16 cellular contexts compared by ENCODE assay signal in the genomic region with DNA sequence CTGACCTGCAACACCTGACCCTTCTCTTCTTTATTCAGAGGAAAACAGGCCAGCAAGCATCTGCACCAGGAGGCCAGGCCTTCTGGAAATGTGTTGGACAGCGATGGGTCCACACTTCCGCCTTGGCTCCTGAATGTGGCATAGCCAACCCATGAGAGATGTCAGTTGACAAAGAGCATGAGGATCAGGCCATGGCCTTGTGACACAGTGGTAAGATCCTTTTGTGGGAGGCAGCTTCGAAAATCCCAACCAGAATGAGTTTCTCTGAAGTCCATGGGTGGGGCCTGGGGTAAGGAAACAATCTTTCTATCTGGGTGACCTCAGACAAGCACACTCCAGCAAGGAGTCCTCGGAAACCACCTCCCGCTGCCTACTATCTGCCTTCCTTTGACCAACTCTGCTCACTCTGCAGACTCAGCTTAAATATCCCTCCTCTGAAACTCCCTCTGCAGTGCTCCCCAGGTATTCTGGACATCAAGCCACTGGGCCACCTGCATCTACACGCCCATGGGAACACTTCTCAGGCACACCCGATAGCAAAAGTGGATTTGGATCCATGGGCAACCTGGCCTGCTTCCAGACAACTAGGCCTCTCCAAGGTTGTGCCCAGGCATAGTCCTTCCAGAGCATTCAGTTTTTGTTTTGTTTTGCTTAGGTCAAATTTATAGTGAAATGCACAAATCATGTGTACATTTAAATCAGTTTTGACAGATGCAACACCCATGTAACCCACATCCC. TPM values are rescaled to one million over a fixed set of nuclear protein-coding genes. Genes with fewer than 3 reads are reported as not detected.
DNase-seq lines count a peak whose midpoint lies in the region; ATAC-seq and TF ChIP-seq lines count a peak whose summit lies in the region.
"Had no signal": no experiment of that assay in that cellular context is flagged by ENCODE, and none has a peak within 500 bp of the region (broad histone marks: within the 10 kb centered on the region; RNA-seq: fewer than 3 reads in every experiment).

No MANE protein-coding gene starts in this region.

- no peak overlapping the region for H3K4me3 ChIP-seq in CD4-positive, CD25-positive, alpha-beta regulatory T cell (ENCODE audit: low read depth, low read length)
- no peak overlapping the region for H3K4me3 ChIP-seq in osteoblast (ENCODE audit: insufficient read depth, low read length)
- H3K4me3 ChIP-seq in lower leg skin (ENCODE audit: low read depth, poor library complexity, severe bottlenecking), result no peak overlapping the region

- H3K4me1 Mint-ChIP-seq in CD4-positive, CD25-positive, alpha-beta regulatory T cell, result peaks cover 0 to 37% (median 14%) of the 10 kb centered on the region in 4 donors

- WGBS in lower leg skin, 2 donors, result 64 to 67% methylated on average over 7 of the region's 7 CpGs

- peaks cover 27% of the 10 kb centered on the region for H3K79me2 ChIP-seq in osteoblast (ENCODE audit: insufficient read depth, low read length)

- no peaks in the 10 kb centered on the region for H3K36me3 Mint-ChIP-seq in CD4-positive, CD25-positive, alpha-beta regulatory T cell

- peaks cover 36% of the 10 kb centered on the region for H3K4me1 ChIP-seq in CD4-positive, CD25-positive, alpha-beta regulatory T cell (ENCODE audit: control insufficient read depth, insufficient read depth, low read length, poor library complexity, severe bottlenecking)
- H3K4me1 ChIP-seq in osteoblast (ENCODE audit: insufficient read depth, low read length), result peaks cover 25% of the 10 kb centered on the region

- peaks cover 0 to 2% (median 0%) of the 10 kb centered on the region in 7 donors for H3K9me3 Mint-ChIP-seq in CD4-positive, CD25-positive, alpha-beta regulatory T cell

- H3K4me3 Mint-ChIP-seq in CD4-positive, CD25-positive, alpha-beta regulatory T cell, result peak overlapping the region in 2 of 4 donors; percentile 2 to 86

- no peaks in the 10 kb centered on the region for H3K9me3 ChIP-seq in CD4-positive, CD25-positive, alpha-beta regulatory T cell (ENCODE audit: control insufficient read depth in 2 of 2, low read length in 2 of 2)
- H3K9me3 ChIP-seq in osteoblast (ENCODE audit: low read depth, low read length), result no peaks in the 10 kb centered on the region
- H3K9me3 ChIP-seq: thoracic aorta had no signal

- no peaks in the 10 kb centered on the region for H4K20me1 ChIP-seq in osteoblast (ENCODE audit: insufficient read depth, low read length)

- no peak for TF ChIP-seq POLR2A in erythroblast (IDR thresholded peaks at IDR 0.05; ENCODE audit: low read length)
- TF ChIP-seq POLR2A in lower leg skin (IDR thresholded peaks at IDR 0.05), result no peak

- H3K36me3 ChIP-seq in CD4-positive, CD25-positive, alpha-beta regulatory T cell (ENCODE audit: control insufficient read depth, insufficient read depth, low read length), result no peaks in the 10 kb centered on the region
- no peaks in the 10 kb centered on the region for H3K36me3 ChIP-seq in osteoblast (ENCODE audit: insufficient read depth, low read length)
- H3K36me3 ChIP-seq: thoracic aorta had no signal

- no peak for TF ChIP-seq CTCF in osteoblast (IDR thresholded peaks at IDR 0.05; ENCODE audit: extremely low read depth, low read depth, low read length)
- no peak for TF ChIP-seq CTCF in lower leg skin (IDR thresholded peaks at IDR 0.05)

- no peak for ATAC-seq in CD4-positive, CD25-positive, alpha-beta regulatory T cell (ENCODE audit: low read depth in 2 of 2)
- no peak for ATAC-seq in GM18517 (IDR thresholded peaks at IDR 0.05; ENCODE audit: unreplicated experiment)

- H3K4me2 ChIP-seq in osteoblast (ENCODE audit: insufficient read depth, low read length), result no peak overlapping the region

- H2AFZ ChIP-seq in osteoblast (ENCODE audit: low read length), result no peak overlapping the region

- DNase-seq in CD4-positive, CD25-positive, alpha-beta regulatory T cell, result no peak
- DNase-seq in OCI-M1 (lab: John Stamatoyannopoulos, UW) (peak; percentile 55), erythroblast (lab: John Stamatoyannopoulos, UW) (peak; percentile 34 to 43), osteoblast (ENCODE audit: insufficient read length, low spot score, missing footprints) (peak; percentile 38), DMS53 treated with DMSO at 0.1 percent for 48 hours (lab: John Stamatoyannopoulos, UW; ENCODE audit: unreplicated experiment) (no peak), GM19240 (ENCODE audit: insufficient read length, low spot score) (no peak), lower leg skin (ENCODE audit: low spot score in 2 of 2) (no peak)
- DNase-seq: activated T-cell treated with anti-CD3 and anti-CD28 coated beads, Interleukin-2, amount 50 U/mL, for 1 hour; anterior cingulate cortex; EL; foreskin fibroblast; midbrain; NCI-H1092 had no signal

- peaks cover 18% of the 10 kb centered on the region for H3K27me3 Mint-ChIP-seq in CD4-positive, CD25-positive, alpha-beta regulatory T cell

- no peak overlapping the region for H3K27ac ChIP-seq in CD4-positive, CD25-positive, alpha-beta regulatory T cell (ENCODE audit: insufficient read depth, low read length, poor library complexity, severe bottlenecking)
- H3K27ac ChIP-seq in osteoblast (ENCODE audit: low read depth, low read length), result no peak overlapping the region
- H3K27ac ChIP-seq: thoracic aorta had no signal

- H3K27me3 ChIP-seq in CD4-positive, CD25-positive, alpha-beta regulatory T cell (ENCODE audit: control insufficient read depth, insufficient read depth, low read length), result peaks cover 2% of the 10 kb centered on the region
- no peaks in the 10 kb centered on the region for H3K27me3 ChIP-seq in osteoblast (ENCODE audit: insufficient read depth, low read length)

- intact Hi-C loops in lower leg skin (cut with DNase I; ENCODE audit: low total_unique reads), result no loop called here

- peak overlapping the region in 2 of 3 donors; percentile 52 to 62 for H3K27ac Mint-ChIP-seq in CD4-positive, CD25-positive, alpha-beta regulatory T cell

RNA-seq across cellular contexts. Expression of gene SH2D6, which starts 3.6 kb away (rescaled TPM):
- 0.25 TPM for total RNA-seq in CD4-positive, CD25-positive, alpha-beta regulatory T cell
- polyA plus RNA-seq in CD4-positive, CD25-positive, alpha-beta regulatory T cell, result not detected
- total RNA-seq in osteoblast (under 0.01 TPM in 1 of 2 replicates, not detected in the other), lower leg skin (not detected)
- total RNA-seq: posterior vena cava, thoracic aorta had no signal

RNA-seq across cellular contexts. Expression of gene CAPG, which starts 4.8 kb away (rescaled TPM):
- total RNA-seq in CD4-positive, CD25-positive, alpha-beta regulatory T cell, result 44.5 TPM
- 10 to 100 TPM; 19.9 to 74.7 (median 44.6) TPM for polyA plus RNA-seq in CD4-positive, CD25-positive, alpha-beta regulatory T cell
- total RNA-seq in osteoblast, result 97.2 and 140 TPM in 2 replicates
- total RNA-seq in lower leg skin, result 100 to 1,000 TPM; 177 to 272 (median 232) TPM

Comparison
In these comparisons a context has a peak if more than half of its experiments do, and no peak if none do; other contexts are left out.
1. DNase-seq: peak in OCI-M1 (single experiment), erythroblast (2 of 2) and osteoblast (single experiment); none in CD4-positive, CD25-positive, alpha-beta regulatory T cell (0 of 3), DMS53 treated with DMSO at 0.1 percent for 48 hours (single experiment), GM19240 (single experiment) and lower leg skin (0 of 2).